22 cellular contexts compared by ENCODE assay signal in the genomic region with DNA sequence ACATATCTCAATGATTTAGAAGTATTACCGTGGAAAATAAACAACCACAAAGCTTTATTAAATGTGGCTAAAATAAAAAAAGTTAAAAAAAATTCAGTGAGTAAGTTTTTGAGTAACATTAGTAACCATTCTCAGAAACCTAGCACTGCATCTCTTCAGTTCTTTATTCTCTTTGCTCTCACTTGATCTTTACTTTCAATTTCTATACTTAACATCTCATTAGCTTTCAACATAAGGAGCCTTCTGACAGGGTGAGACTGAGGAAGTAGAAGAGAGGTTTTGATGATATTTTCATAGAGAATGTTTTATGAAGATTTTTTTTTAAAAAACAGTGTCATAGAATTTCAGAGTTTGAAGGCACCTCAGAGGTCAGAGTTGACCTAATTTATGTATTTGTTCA.
DNase-seq lines count a peak whose midpoint lies in the region; ATAC-seq and TF ChIP-seq lines count a peak whose summit lies in the region.
"Had no signal": no experiment of that assay in that cellular context is flagged by ENCODE, and none has a peak within 500 bp of the region (broad histone marks: within the 10 kb centered on the region; RNA-seq: fewer than 3 reads in every experiment).

No MANE protein-coding gene starts in this region.

- H3K27me3 Mint-ChIP-seq in HFFc6 (ENCODE audit: insufficient read depth) (peaks cover 2% of the 10 kb centered on the region; the same call in 1 of the 2 replicates), mesothelial cell of epicardium (ENCODE audit: low read depth) (no peaks in the 10 kb centered on the region)
- H3K27me3 Mint-ChIP-seq in activated T-cell treated with anti-CD3 and anti-CD28 coated beads, Interleukin-2, amount 50 U/mL, for 72 hours (ENCODE audit: low read depth), result no peaks in the 10 kb centered on the region
- H3K27me3 Mint-ChIP-seq: B cell had no signal

- peak; percentile 64 for ATAC-seq in GM18505 (IDR thresholded peaks at IDR 0.05; ENCODE audit: unreplicated experiment)
- no peak for ATAC-seq in activated T-cell treated with anti-CD3 and anti-CD28 coated beads, Interleukin-2, amount 50 U/mL, for 72 hours (replicated peaks in 1 of 2)
- ATAC-seq: foreskin keratinocyte, WTC11 had no signal

- no peaks in the 10 kb centered on the region for H3K27me3 ChIP-seq in tibial artery
- H3K27me3 ChIP-seq: foreskin keratinocyte, hepatocyte, neural progenitor cell, thyroid gland had no signal

- H3K4me3 Mint-ChIP-seq in HFFc6 (peak overlapping the region; percentile 22; the same call in 1 of the 2 replicates), mesothelial cell of epicardium (no peak overlapping the region)
- no peak overlapping the region for H3K4me3 Mint-ChIP-seq in activated T-cell treated with anti-CD3 and anti-CD28 coated beads, Interleukin-2, amount 50 U/mL, for 72 hours
- H3K4me3 Mint-ChIP-seq: B cell; neural progenitor cell; T-helper 2 cell treated with Interferon-gamma antibody and Interleukin-4, amounts not matched to agents 5 μg/mL and 100 μg/mL, for 36 hours; WTC11 had no signal

- H3K4me1 Mint-ChIP-seq in HFFc6 (ENCODE audit: low read depth) (peaks cover 6% of the 10 kb centered on the region; the same call in 1 of the 2 replicates), mesothelial cell of epicardium (peaks cover 35% of the 10 kb centered on the region)
- H3K4me1 Mint-ChIP-seq in activated T-cell treated with anti-CD3 and anti-CD28 coated beads, Interleukin-2, amount 50 U/mL, for 72 hours (ENCODE audit: low read depth), result no peaks in the 10 kb centered on the region
- H3K4me1 Mint-ChIP-seq: B cell, neural progenitor cell, WTC11 had no signal

- TF ChIP-seq CTCF in HFFc6 (IDR thresholded peaks at IDR 0.05) (no peak), mesothelial cell of epicardium (IDR thresholded peaks at IDR 0.05; ENCODE audit: unreplicated experiment) (no peak), tibial artery (IDR thresholded peaks at IDR 0.05) (no peak)

- no peak overlapping the region for H3K27ac ChIP-seq in tibial artery
- H3K27ac ChIP-seq: foreskin keratinocyte, hepatocyte, HL-60, neural progenitor cell, SK-N-MC, thyroid gland had no signal

- H3K9me3 Mint-ChIP-seq in HFFc6 (no peaks in the 10 kb centered on the region), mesothelial cell of epicardium (peaks cover 2% of the 10 kb centered on the region)
- peaks cover 2 to 3% of the 10 kb centered on the region in 2 donors for H3K9me3 Mint-ChIP-seq in activated T-cell treated with anti-CD3 and anti-CD28 coated beads, Interleukin-2, amount 50 U/mL, for 72 hours
- H3K9me3 Mint-ChIP-seq: neural progenitor cell, WTC11 had no signal

- H3K36me3 ChIP-seq in tibial artery, result no peaks in the 10 kb centered on the region
- H3K36me3 ChIP-seq: neural progenitor cell, thyroid gland had no signal

- intact Hi-C loops in tibial artery (cut with DNase I; ENCODE audit: low total_unique reads), result no loop called here

- no peak for TF ChIP-seq POLR2A in GM18505 (IDR thresholded peaks at IDR 0.05; ENCODE audit: borderline replicate concordance, extremely low read depth, insufficient read depth, insufficient read length)

- no peak overlapping the region for H3K27ac Mint-ChIP-seq in HFFc6
- peak overlapping the region; percentile 3 for H3K27ac Mint-ChIP-seq in mesothelial cell of epicardium
- H3K27ac Mint-ChIP-seq in activated T-cell treated with anti-CD3 and anti-CD28 coated beads, Interleukin-2, amount 50 U/mL, for 72 hours, result no peak overlapping the region
- H3K27ac Mint-ChIP-seq: B cell; neural progenitor cell; T-helper 2 cell treated with Interferon-gamma antibody and Interleukin-4, amounts not matched to agents 5 μg/mL and 100 μg/mL, for 36 hours; WTC11 had no signal

- H3K4me3 ChIP-seq in tibial artery, result no peak overlapping the region
- H3K4me3 ChIP-seq: hepatocyte, neural progenitor cell, SK-N-MC, thyroid gland had no signal

- no peak for DNase-seq in HFFc6
- DNase-seq in NAMALWA (ENCODE audit: low spot score), result peak; percentile 6
- no peak for DNase-seq in mesothelial cell of epicardium (ENCODE audit: low spot score in 2 of 2, unreplicated experiment in 2 of 2)
- DNase-seq in NCI-H69 (lab: John Stamatoyannopoulos, UW), result no peak
- DNase-seq in tibial artery, result no peak
- no peak for DNase-seq in activated T-cell treated with anti-CD3 and anti-CD28 coated beads, Interleukin-2, amount 50 U/mL, for 72 hours
- DNase-seq: activated CD4-positive, alpha-beta T cell treated with anti-CD3 and anti-CD28 coated beads, Interleukin-2, amount 50 U/mL, for 48 hours; DMS79; foreskin keratinocyte; NCI-H1694; NCI-H82; stimulated activated CD4-positive, alpha-beta T cell treated with anti-CD3 and anti-CD28 coated beads, Interleukin-2, amount 100 ng/mL, for 48 hours; stimulated activated naive CD4-positive, alpha-beta T cell treated with Interleukin-2 at 50 U/mL for 16 hours; thyroid gland had no signal

- H3K36me3 Mint-ChIP-seq in HFFc6 (ENCODE audit: low read depth) (no peaks in the 10 kb centered on the region), mesothelial cell of epicardium (no peaks in the 10 kb centered on the region)
- H3K36me3 Mint-ChIP-seq in activated T-cell treated with anti-CD3 and anti-CD28 coated beads, Interleukin-2, amount 50 U/mL, for 72 hours (ENCODE audit: insufficient read depth in 2 of 2), result no peaks in the 10 kb centered on the region
- H3K36me3 Mint-ChIP-seq: neural progenitor cell, WTC11 had no signal

- H3K9me3 ChIP-seq in tibial artery, result no peaks in the 10 kb centered on the region
- H3K9me3 ChIP-seq: thyroid gland had no signal

- H3K4me1 ChIP-seq in tibial artery, result peaks cover 0 to 4% (median 0%) of the 10 kb centered on the region in 4 donors
- H3K4me1 ChIP-seq: neural progenitor cell had no signal
